Comparison of ENCODE assay signal across 10 cellular contexts in the genomic region with DNA sequence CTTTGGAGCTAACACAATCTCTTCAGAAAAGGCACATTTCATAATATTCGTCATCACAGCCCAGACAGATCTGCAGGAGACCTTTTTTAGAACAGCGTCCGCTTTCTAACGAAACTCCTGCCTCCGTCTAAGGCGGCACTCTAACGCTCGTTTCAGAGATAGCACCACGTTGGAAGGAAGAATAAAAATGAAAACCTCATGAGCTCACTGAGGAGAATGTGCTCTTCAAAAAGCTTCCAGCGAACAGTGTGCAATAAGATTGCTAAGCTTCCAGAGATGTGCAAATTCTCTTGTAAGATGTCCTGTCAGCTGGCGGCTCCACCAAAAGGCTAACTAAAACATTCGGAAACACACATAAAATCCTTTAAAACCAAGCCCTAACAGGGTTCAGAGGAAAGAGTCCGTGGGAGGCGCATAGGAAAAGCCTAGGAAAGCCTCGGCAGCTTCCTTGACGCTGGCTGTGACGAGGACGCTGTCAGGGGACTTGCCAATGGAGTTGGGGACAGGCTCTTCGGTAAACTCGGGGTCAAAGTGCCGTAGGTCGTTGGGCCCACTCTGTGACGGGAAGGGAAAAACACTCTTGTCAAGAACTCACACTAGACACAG.
DNase-seq lines count a peak whose midpoint lies in the region; ATAC-seq and TF ChIP-seq lines count a peak whose summit lies in the region.
"Had no signal": no experiment of that assay in that cellular context is flagged by ENCODE, and none has a peak within 500 bp of the region (broad histone marks: within the 10 kb centered on the region; RNA-seq: fewer than 3 reads in every experiment).

No MANE protein-coding gene starts in this region.

- DNase-seq in NCI-H524 (lab: John Stamatoyannopoulos, UW) (peak; percentile 22 to 75), NCI-H524 treated with DMSO at 0.1 percent for 48 hours (lab: John Stamatoyannopoulos, UW) (no peak), astrocyte of the cerebellum (ENCODE audit: low read depth) (no peak), SW480 (ENCODE audit: low spot score) (no peak), ecto neural progenitor cell (ENCODE audit: low spot score) (no peak)
- DNase-seq: 8988T, NCI-H526 had no signal

- H3K4me1 Mint-ChIP-seq in stimulated activated memory B cell treated with anti-CD40 and anti-IgM and Interleukin-4, amounts not matched to agents 10 μg/mL and 1 μg/mL and 100 μg/mL, for 72 hours, result peaks cover 33% of the 10 kb centered on the region

- in situ Hi-C loops in astrocyte of the cerebellum (cut with HindIII; ENCODE audit: low sequenced_read_pairs), result loop anchor here (5.0 kb wide), 2 partner anchors 497 to 767 kb away; no protein-coding TSS in a partner anchor

- no peaks in the 10 kb centered on the region for H3K27me3 Mint-ChIP-seq in stimulated activated memory B cell treated with anti-CD40 and anti-IgM and Interleukin-4, amounts not matched to agents 10 μg/mL and 1 μg/mL and 100 μg/mL, for 72 hours

- no peak overlapping the region for H3K27ac Mint-ChIP-seq in stimulated activated memory B cell treated with anti-CD40 and anti-IgM and Interleukin-4, amounts not matched to agents 10 μg/mL and 1 μg/mL and 100 μg/mL, for 72 hours

- no peaks in the 10 kb centered on the region for H3K9me3 Mint-ChIP-seq in stimulated activated memory B cell treated with anti-CD40 and anti-IgM and Interleukin-4, amounts not matched to agents 10 μg/mL and 1 μg/mL and 100 μg/mL, for 72 hours

- peak overlapping the region; percentile 98 for H3K4me3 ChIP-seq in astrocyte of the cerebellum (ENCODE audit: low read depth, low read length)

- peaks cover 25% of the 10 kb centered on the region for H3K36me3 Mint-ChIP-seq in stimulated activated memory B cell treated with anti-CD40 and anti-IgM and Interleukin-4, amounts not matched to agents 10 μg/mL and 1 μg/mL and 100 μg/mL, for 72 hours

- TF ChIP-seq CTCF in astrocyte of the cerebellum (IDR thresholded peaks at IDR 0.05; ENCODE audit: low read depth, low read length, missing control alignments), result no peak

- peak overlapping the region; percentile 26 for H3K4me3 Mint-ChIP-seq in stimulated activated memory B cell treated with anti-CD40 and anti-IgM and Interleukin-4, amounts not matched to agents 10 μg/mL and 1 μg/mL and 100 μg/mL, for 72 hours

- H3K27ac ChIP-seq in layer of hippocampus (ENCODE audit: low read depth, low read length), result peak overlapping the region; percentile 42

- no peak for ATAC-seq in stimulated activated memory B cell treated with anti-CD40 and anti-IgM and Interleukin-4, amounts not matched to agents 10 μg/mL and 1 μg/mL and 100 μg/mL, for 72 hours
- no peak for ATAC-seq in GM19467 (IDR thresholded peaks at IDR 0.05; ENCODE audit: unreplicated experiment)

- H3K27me3 ChIP-seq in layer of hippocampus (ENCODE audit: control insufficient read depth, insufficient read depth, low read length), result no peaks in the 10 kb centered on the region

Comparison
In these comparisons a context has a peak if more than half of its experiments do, and no peak if none do; other contexts are left out.
1. DNase-seq: peak in NCI-H524 (2 of 2); none in NCI-H524 treated with DMSO at 0.1 percent for 48 hours (single experiment), astrocyte of the cerebellum (single experiment), SW480 (single experiment) and ecto neural progenitor cell (single experiment).